8 cellular contexts compared by ENCODE assay signal in the genomic region with DNA sequence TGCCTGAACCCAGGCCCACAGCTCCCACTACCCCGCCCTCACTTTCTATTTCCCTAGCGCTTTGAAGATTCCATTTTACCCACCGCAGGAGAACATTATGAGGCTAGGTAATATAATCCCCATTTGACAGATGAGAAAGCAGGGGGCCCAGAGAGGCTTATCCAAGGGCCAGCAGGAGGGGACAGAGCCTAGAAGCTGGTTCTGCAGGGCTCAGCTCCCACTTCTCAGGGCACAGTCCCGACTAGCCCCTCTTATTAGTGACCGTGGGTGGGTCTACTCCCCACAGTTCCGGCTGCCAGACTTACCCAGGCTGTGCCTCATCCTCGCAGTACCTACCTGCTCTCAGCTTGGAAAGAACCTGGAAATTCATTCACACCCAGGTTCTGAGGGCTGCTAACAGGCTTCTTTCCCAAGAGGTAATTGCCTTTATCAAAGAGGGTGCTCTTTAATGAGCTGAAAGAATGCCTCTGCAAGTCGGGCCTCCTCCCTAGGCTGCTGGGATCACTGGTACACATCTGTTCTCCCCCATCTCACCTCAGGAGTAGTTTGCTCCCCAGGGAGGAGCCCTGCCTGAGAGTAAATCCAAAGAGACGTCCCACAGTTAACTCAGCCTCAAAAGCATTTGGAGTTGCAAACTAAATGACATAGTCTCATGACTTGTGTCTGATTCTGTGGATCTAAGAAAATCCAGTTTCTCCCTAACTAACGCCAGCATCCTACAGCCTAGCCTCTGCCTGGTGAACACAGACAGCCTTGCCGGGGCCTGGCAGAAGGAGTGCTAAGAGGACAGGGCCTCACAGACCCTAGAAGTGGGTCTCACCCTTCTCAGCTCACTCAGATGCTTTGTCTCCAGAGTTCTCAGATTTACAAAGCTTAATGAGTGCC.
DNase-seq lines count a peak whose midpoint lies in the region; ATAC-seq and TF ChIP-seq lines count a peak whose summit lies in the region.

No MANE protein-coding gene starts in this region.

- H3K4me1 Mint-ChIP-seq in activated CD8-positive, alpha-beta T cell treated with anti-CD3 and anti-CD28 coated beads, Interleukin-2, amount 10 ng/mL, durations not matched to agents 7 days and 5 days (ENCODE audit: low read depth) = peaks cover 82% of the 10 kb centered on the region
- H3K4me1 Mint-ChIP-seq in stimulated activated effector memory CD8-positive, alpha-beta T cell treated with anti-CD3 and anti-CD28 coated beads, Interleukin-12 subunit alpha, Interleukin-12 subunit beta, amount 100 ng/mL, for 72 hours = peaks cover 73% of the 10 kb centered on the region

- H3K36me3 ChIP-seq in left ventricle myocardium inferior = no peaks in the 10 kb centered on the region

- CTCF ChIA-PET in activated CD8-positive, alpha-beta T cell treated with anti-CD3 and anti-CD28 coated beads, Interleukin-2, amount 10 ng/mL, durations not matched to agents 7 days and 5 days (lab: Charles Lee) = interaction anchor here (0.8 to 1.9 kb wide), 14 partner anchors 33 to 168 kb away, joined by 3 to 8 read pairs (median 4); a partner anchor contains a TSS

- peak overlapping the region; percentile 98 for H3K27ac Mint-ChIP-seq in activated CD8-positive, alpha-beta T cell treated with anti-CD3 and anti-CD28 coated beads, Interleukin-2, amount 10 ng/mL, durations not matched to agents 7 days and 5 days
- H3K27ac Mint-ChIP-seq in stimulated activated effector memory CD8-positive, alpha-beta T cell treated with anti-CD3 and anti-CD28 coated beads, Interleukin-12 subunit alpha, Interleukin-12 subunit beta, amount 100 ng/mL, for 72 hours = peak overlapping the region; percentile 97

- peaks cover 37% of the 10 kb centered on the region for H3K36me3 Mint-ChIP-seq in activated CD8-positive, alpha-beta T cell treated with anti-CD3 and anti-CD28 coated beads, Interleukin-2, amount 10 ng/mL, durations not matched to agents 7 days and 5 days (ENCODE audit: low read depth)
- peaks cover 12% of the 10 kb centered on the region for H3K36me3 Mint-ChIP-seq in stimulated activated effector memory CD8-positive, alpha-beta T cell treated with anti-CD3 and anti-CD28 coated beads, Interleukin-12 subunit alpha, Interleukin-12 subunit beta, amount 100 ng/mL, for 72 hours

- DNase-seq in GM03348 (ENCODE audit: low spot score) (peak; percentile 45), left ventricle myocardium inferior (no peak), mesenteric fat pad (ENCODE audit: low spot score) (no peak), AG08396 (ENCODE audit: low spot score) (no peak)
- peak; percentile 43 for DNase-seq in activated CD8-positive, alpha-beta T cell treated with anti-CD3 and anti-CD28 coated beads, Interleukin-2, amount 10 ng/mL, durations not matched to agents 7 days and 5 days
- DNase-seq in stimulated activated effector memory CD8-positive, alpha-beta T cell treated with anti-CD3 and anti-CD28 coated beads, Interleukin-12 subunit alpha, Interleukin-12 subunit beta, amount 100 ng/mL, for 72 hours (ENCODE audit: low spot score in 2 of 2) = peak; percentile 18 to 73

- ATAC-seq in GM21390 (IDR thresholded peaks at IDR 0.05; ENCODE audit: unreplicated experiment) (peak; percentile 37), HG03571 (IDR thresholded peaks at IDR 0.05; ENCODE audit: unreplicated experiment) (peak; percentile 41)
- ATAC-seq in activated CD8-positive, alpha-beta T cell treated with anti-CD3 and anti-CD28 coated beads, Interleukin-2, amount 10 ng/mL, durations not matched to agents 7 days and 5 days = peak; percentile 70
- peak; percentile 80 for ATAC-seq in stimulated activated effector memory CD8-positive, alpha-beta T cell treated with anti-CD3 and anti-CD28 coated beads, Interleukin-12 subunit alpha, Interleukin-12 subunit beta, amount 100 ng/mL, for 72 hours

- H3K4me1 ChIP-seq in left ventricle myocardium inferior = peaks cover 37% of the 10 kb centered on the region

- no peaks in the 10 kb centered on the region for H3K27me3 ChIP-seq in left ventricle myocardium inferior (ENCODE audit: low read depth)

- no peak overlapping the region for H3K4me3 ChIP-seq in left ventricle myocardium inferior

- H3K9me3 Mint-ChIP-seq in activated CD8-positive, alpha-beta T cell treated with anti-CD3 and anti-CD28 coated beads, Interleukin-2, amount 10 ng/mL, durations not matched to agents 7 days and 5 days (ENCODE audit: insufficient read depth) = peaks cover 32% of the 10 kb centered on the region
- no peaks in the 10 kb centered on the region for H3K9me3 Mint-ChIP-seq in stimulated activated effector memory CD8-positive, alpha-beta T cell treated with anti-CD3 and anti-CD28 coated beads, Interleukin-12 subunit alpha, Interleukin-12 subunit beta, amount 100 ng/mL, for 72 hours

- H3K27me3 Mint-ChIP-seq in activated CD8-positive, alpha-beta T cell treated with anti-CD3 and anti-CD28 coated beads, Interleukin-2, amount 10 ng/mL, durations not matched to agents 7 days and 5 days (ENCODE audit: low read depth) = no peaks in the 10 kb centered on the region

- intact Hi-C loops in left ventricle myocardium inferior (cut with micrococcal nuclease) = loop anchor here (10.0 kb wide), 1 partner anchor 118 kb away; no protein-coding TSS in a partner anchor

- peaks cover 8% of the 10 kb centered on the region for H3K9me3 ChIP-seq in left ventricle myocardium inferior (replicated peaks)

- TF ChIP-seq CTCF in left ventricle myocardium inferior (IDR thresholded peaks at IDR 0.05; ENCODE audit: borderline replicate concordance) = no peak

- peak overlapping the region; percentile 69 for H3K4me3 Mint-ChIP-seq in activated CD8-positive, alpha-beta T cell treated with anti-CD3 and anti-CD28 coated beads, Interleukin-2, amount 10 ng/mL, durations not matched to agents 7 days and 5 days
- peak overlapping the region; percentile 74 for H3K4me3 Mint-ChIP-seq in stimulated activated effector memory CD8-positive, alpha-beta T cell treated with anti-CD3 and anti-CD28 coated beads, Interleukin-12 subunit alpha, Interleukin-12 subunit beta, amount 100 ng/mL, for 72 hours

- POLR2A ChIA-PET in activated CD8-positive, alpha-beta T cell treated with anti-CD3 and anti-CD28 coated beads, Interleukin-2, amount 10 ng/mL, durations not matched to agents 7 days and 5 days (lab: Charles Lee) = interaction anchor here (0.5 to 1.8 kb wide), 15 partner anchors 8 to 124 kb away, joined by 3 to 12 read pairs (median 4); no protein-coding TSS in a partner anchor

- H3K27ac ChIP-seq in left ventricle myocardium inferior (replicated peaks) = peak overlapping the region; percentile 84

Comparison
In these comparisons a context has a peak if more than half of its experiments do, and no peak if none do; other contexts are left out.
1. DNase-seq: peak in GM03348 (single experiment), activated CD8-positive, alpha-beta T cell treated with anti-CD3 and anti-CD28 coated beads, Interleukin-2, amount 10 ng/mL, durations not matched to agents 7 days and 5 days (single experiment) and stimulated activated effector memory CD8-positive, alpha-beta T cell treated with anti-CD3 and anti-CD28 coated beads, Interleukin-12 subunit alpha, Interleukin-12 subunit beta, amount 100 ng/mL, for 72 hours (2 of 2); none in left ventricle myocardium inferior (single experiment), mesenteric fat pad (single experiment) and AG08396 (single experiment).
2. Peak in every context shown above with its lines, with median percentiles within 50 percentile points of each other: ATAC-seq.